8 cellular contexts compared by ENCODE assay signal in the genomic region with DNA sequence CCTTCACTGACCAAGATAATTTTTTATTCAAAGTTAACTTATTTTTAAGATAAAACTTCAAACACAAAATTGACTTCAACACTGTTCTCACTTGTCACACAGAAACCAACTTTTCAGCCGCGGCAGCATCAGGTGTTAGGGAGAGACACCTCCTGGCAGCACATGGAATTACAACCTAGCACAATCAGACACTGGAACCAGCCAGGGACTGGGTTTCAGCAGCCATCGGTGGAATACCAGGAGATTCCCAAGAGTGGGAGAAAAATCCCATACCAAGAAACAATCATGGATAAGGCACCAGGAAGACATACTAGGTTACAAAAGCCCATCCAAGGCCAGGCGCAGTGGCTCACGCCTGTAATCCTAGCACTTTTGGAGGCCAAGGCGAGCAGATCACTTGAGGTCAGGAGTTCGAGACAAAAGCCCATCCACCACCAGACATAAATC.
DNase-seq lines count a peak whose midpoint lies in the region; ATAC-seq and TF ChIP-seq lines count a peak whose summit lies in the region.

No MANE protein-coding gene starts in this region.

- POLR2A ChIA-PET in CD4-positive, alpha-beta T cell (lab: Charles Lee) = interaction anchor here (1.1 to 1.4 kb wide), 2 partner anchors 216 to 288 kb away, joined by 3 to 6 read pairs; a partner anchor contains a TSS
- POLR2A ChIA-PET in HEK293 (lab: Yijun Ruan, JAX) = no interaction called here

- CTCF ChIA-PET in CD4-positive, alpha-beta T cell (lab: Charles Lee) = interaction anchor here (1.0 to 1.7 kb wide), 2 partner anchors 362 to 393 kb away, joined by 4 to 5 read pairs; no protein-coding TSS in a partner anchor
- CTCF ChIA-PET in HEK293 (lab: Yijun Ruan, JAX) = interaction anchor here (0.6 to 2.6 kb wide), 16 partner anchors 9 to 812 kb away, joined by 3 to 11 read pairs (median 3); a partner anchor contains a TSS

- H3K4me3 ChIP-seq in HEK293 (ENCODE audit: low read depth, low read length) = no peak overlapping the region
- H3K4me3 ChIP-seq in NT2/D1 (ENCODE audit: insufficient read length, low read depth) = no peak overlapping the region

- no peaks in the 10 kb centered on the region for H3K9me3 Mint-ChIP-seq in CD4-positive, alpha-beta T cell
- H3K9me3 Mint-ChIP-seq in natural killer cell = no peaks in the 10 kb centered on the region

- H3K27me3 Mint-ChIP-seq in CD4-positive, alpha-beta T cell = peaks cover 27% of the 10 kb centered on the region
- H3K27me3 Mint-ChIP-seq in natural killer cell (ENCODE audit: low read depth in 2 of 2) = peaks cover 21 to 31% of the 10 kb centered on the region in 2 donors

- ATAC-seq in CD4-positive, alpha-beta T cell (ENCODE audit: poor library complexity) = peak; percentile 89
- ATAC-seq in natural killer cell (peak; percentile 82 to 93 (median 90)), GM21737 (IDR thresholded peaks at IDR 0.05; ENCODE audit: unreplicated experiment) (no peak)

- H3K4me3 Mint-ChIP-seq in CD4-positive, alpha-beta T cell = no peak overlapping the region
- H3K4me3 Mint-ChIP-seq in natural killer cell = no peak overlapping the region

- H3K9me3 ChIP-seq in CD4-positive, alpha-beta T cell (ENCODE audit: control insufficient read depth, low read length) = no peaks in the 10 kb centered on the region
- H3K9me3 ChIP-seq in HEK293 (ENCODE audit: control insufficient read depth, insufficient read depth, low read depth, low read length) (no peaks in the 10 kb centered on the region), NT2/D1 (ENCODE audit: insufficient read depth, low read length) (peaks cover 11% of the 10 kb centered on the region)

- H3K27ac Mint-ChIP-seq in CD4-positive, alpha-beta T cell = no peak overlapping the region
- H3K27ac Mint-ChIP-seq in natural killer cell = no peak overlapping the region

- peak; percentile 95 for TF ChIP-seq CTCF in CD4-positive, alpha-beta T cell (IDR thresholded peaks at IDR 0.05)
- no peak for TF ChIP-seq CTCF in HEK293 (tag by site-specific recombination; IDR thresholded peaks at IDR 0.05)
- peak; percentile 97 for TF ChIP-seq CTCF in natural killer cell (IDR thresholded peaks at IDR 0.05)

- H3K9ac ChIP-seq in NT2/D1 (ENCODE audit: insufficient read length, low read depth) = no peak overlapping the region

- H3K4me1 Mint-ChIP-seq in CD4-positive, alpha-beta T cell (ENCODE audit: low read depth) = peaks cover 11% of the 10 kb centered on the region
- H3K4me1 Mint-ChIP-seq in natural killer cell = peaks cover 15 to 16% of the 10 kb centered on the region in 2 donors

- intact Hi-C loops in CD4-positive, alpha-beta T cell (cut with DNase I, micrococcal nuclease) = loop anchor here (1.0 to 10.0 kb wide), 8 partner anchors 98 to 1094 kb away; a partner anchor contains a TSS
- intact Hi-C loops in natural killer cell (cut with micrococcal nuclease) = loop anchor here (1.0 kb wide), 3 partner anchors 216 to 393 kb away; a partner anchor contains a TSS

- no peaks in the 10 kb centered on the region for H3K36me3 Mint-ChIP-seq in CD4-positive, alpha-beta T cell (ENCODE audit: low read depth)
- peaks cover 5% of the 10 kb centered on the region for H3K36me3 Mint-ChIP-seq in natural killer cell

- no peak for TF ChIP-seq POLR2A in erythroblast (IDR thresholded peaks at IDR 0.05; ENCODE audit: low read length)

- H3K4me1 ChIP-seq in HEK293 (ENCODE audit: control insufficient read depth, insufficient read depth, low read length) (no peaks in the 10 kb centered on the region), NT2/D1 (ENCODE audit: insufficient read depth, insufficient read length) (peaks cover 4% of the 10 kb centered on the region)

- DNase-seq in CD4-positive, alpha-beta T cell = peak; percentile 39 to 61 (median 52)
- DNase-seq in NT2/D1 (ENCODE audit: low read depth, low spot score) (peak; percentile 36), erythroblast (lab: John Stamatoyannopoulos, UW) (peak; percentile 57 to 72), natural killer cell (peak; percentile 64)
- peak; percentile 75 for DNase-seq in activated CD8-positive, alpha-beta memory T cell treated with anti-CD3 and anti-CD28 coated beads, Interleukin-2, amount 50 U/mL, for 48 hours
- DNase-seq in stimulated activated naive CD4-positive, alpha-beta T cell treated with Interleukin-2 at 50 U/mL for 16 hours (lab: John Stamatoyannopoulos, UW) = peak; percentile 56

- peaks cover 10% of the 10 kb centered on the region for H3K27me3 ChIP-seq in CD4-positive, alpha-beta T cell (ENCODE audit: control insufficient read depth, insufficient read depth, low read length)
- no peaks in the 10 kb centered on the region for H3K27me3 ChIP-seq in NT2/D1 (ENCODE audit: insufficient read depth, insufficient read length)

- H3K27ac ChIP-seq in CD4-positive, alpha-beta T cell (ENCODE audit: low read depth, low read length) = no peak overlapping the region
- no peak overlapping the region for H3K27ac ChIP-seq in HEK293 (ENCODE audit: extremely low read depth, low read depth, low read length)

- H3K36me3 ChIP-seq in HEK293 (ENCODE audit: control insufficient read depth in 2 of 2, insufficient read depth in 1 of 2, low read length in 2 of 2) = no peaks in the 10 kb centered on the region
- H3K36me3 ChIP-seq in NT2/D1 (ENCODE audit: insufficient read depth, insufficient read length, low read length) = no peaks in the 10 kb centered on the region

TF ChIP-seq in HEK293, 187 proteins besides CTCF, POLR2A, EP300 and RAD21:
- no peak for TF ChIP-seq RBAK (tag by site-specific recombination; IDR thresholded peaks at IDR 0.05)
- TF ChIP-seq ZNF654 (tag by site-specific recombination; IDR thresholded peaks at IDR 0.05; ENCODE audit: low read depth) = peak; percentile 58
- TF ChIP-seq ZSCAN30 (tag by site-specific recombination; IDR thresholded peaks at IDR 0.05) = peak; percentile 93
- TF ChIP-seq TRIM28 (IDR thresholded peaks at IDR 0.05; ENCODE audit: borderline replicate concordance, low read length) = 0 out of 2 replicates have a peak, but pooled peaks have one; percentile 54
- no peak for TF ChIP-seq MZF1 (tag by site-specific recombination; IDR thresholded peaks at IDR 0.05; ENCODE audit: borderline replicate concordance)
- TF ChIP-seq SCRT2 (tag by site-specific recombination; IDR thresholded peaks at IDR 0.05) = peak; percentile 85
